Comparison of ENCODE assay signal across 16 cellular contexts in the genomic region with DNA sequence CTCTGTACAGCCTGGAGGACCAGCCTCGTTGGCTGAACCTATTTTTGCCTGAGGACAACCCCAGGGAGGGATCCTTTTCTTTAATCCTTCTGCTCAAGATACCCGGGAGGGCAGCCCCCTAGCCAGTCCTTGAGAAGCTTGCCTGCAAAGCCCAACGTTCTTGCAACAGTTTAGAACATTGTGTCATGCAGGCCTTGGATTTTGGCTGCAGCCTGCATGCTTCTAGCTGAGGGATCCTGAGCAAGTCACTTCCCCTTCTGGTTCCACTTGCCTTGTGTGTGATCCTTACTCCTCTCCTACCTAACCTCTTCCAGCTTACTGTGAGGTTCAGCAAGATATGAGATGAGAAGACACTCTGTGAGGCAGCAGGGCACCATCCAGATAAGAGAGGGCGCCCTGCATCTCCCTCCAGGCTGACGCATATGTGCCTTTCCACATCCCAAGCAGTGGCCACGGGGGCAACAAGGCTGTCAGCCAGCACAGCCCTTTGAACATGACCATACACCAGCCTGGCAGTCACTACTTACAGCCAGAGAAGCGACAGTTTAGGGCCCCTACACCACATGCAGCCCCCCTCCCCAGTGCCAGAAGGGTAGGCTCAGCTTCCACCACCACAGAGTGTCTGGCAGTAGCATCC.
DNase-seq lines count a peak whose midpoint lies in the region; ATAC-seq and TF ChIP-seq lines count a peak whose summit lies in the region.
"Had no signal": no experiment of that assay in that cellular context is flagged by ENCODE, and none has a peak within 500 bp of the region (broad histone marks: within the 10 kb centered on the region; RNA-seq: fewer than 3 reads in every experiment).

No MANE protein-coding gene starts in this region.

- in situ Hi-C loops in GM23248 (cut with MboI), result no loop called here
- in situ Hi-C loops in gastrocnemius medialis (cut with MboI; ENCODE audit: low sequenced_read_pairs in 4 of 4), result loop anchor here in 3 of 4 donors (25.0 kb wide), 1 partner anchor 248 kb away; no protein-coding TSS in a partner anchor

- H3K4me1 ChIP-seq in GM23248 (ENCODE audit: insufficient read depth), result no peaks in the 10 kb centered on the region
- peaks cover 3 to 15% of the 10 kb centered on the region in 2 donors for H3K4me1 ChIP-seq in gastrocnemius medialis

- H3K9me3 ChIP-seq in GM23248 (ENCODE audit: low read depth) (no peaks in the 10 kb centered on the region), gastrocnemius medialis (no peaks in the 10 kb centered on the region)
- H3K9me3 ChIP-seq: pancreas, SK-N-SH had no signal

- H3K4me3 ChIP-seq in GM23248 (no peak overlapping the region), NB4 (ENCODE audit: low read depth, low read length) (no peak overlapping the region), gastrocnemius medialis (no peak overlapping the region)
- H3K4me3 ChIP-seq: coronary artery, pancreas had no signal

- no peaks in the 10 kb centered on the region for H4K20me1 ChIP-seq in GM23248 (ENCODE audit: insufficient read depth)

- peak overlapping the region in 3 of 5 experiments; percentile 53 to 90 (median 85) for H3K27ac Mint-ChIP-seq in brain
- H3K27ac Mint-ChIP-seq: activated B cell treated with CpG ODN at 0.5 μM for 24 hours, IgD-negative memory B cell had no signal

- peaks cover 48% of the 10 kb centered on the region for H3K4me1 Mint-ChIP-seq in brain
- H3K4me1 Mint-ChIP-seq: activated B cell treated with CpG ODN at 0.5 μM for 24 hours had no signal

- no peak overlapping the region for H3K4me3 Mint-ChIP-seq in brain
- H3K4me3 Mint-ChIP-seq: activated B cell treated with CpG ODN at 0.5 μM for 24 hours, IgD-negative memory B cell had no signal

- peaks cover 36% of the 10 kb centered on the region for H3K27me3 ChIP-seq in GM23248 (replicated peaks; ENCODE audit: insufficient read depth)
- H3K27me3 ChIP-seq in gastrocnemius medialis, result no peaks in the 10 kb centered on the region
- H3K27me3 ChIP-seq: pancreas had no signal

- no peak for TF ChIP-seq POLR2A in NB4 (IDR thresholded peaks at IDR 0.05; ENCODE audit: extremely low read depth, insufficient read length)
- TF ChIP-seq POLR2A in gastrocnemius medialis (IDR thresholded peaks at IDR 0.05), result no peak

- WGBS in GM23248 (ENCODE audit: low coverage in 1 of 2, low lambda C conversion rate in 2 of 2, missing lambda C conversion rate in 2 of 2), 2 experiments, result 48 to 49% methylated on average over 7 of the region's 7 CpGs

- peaks cover 12% of the 10 kb centered on the region for H3K36me3 Mint-ChIP-seq in brain
- H3K36me3 Mint-ChIP-seq: IgD-negative memory B cell had no signal

- no peak overlapping the region for H3K27ac ChIP-seq in GM23248
- peak overlapping the region; percentile 24 to 67 (median 40) for H3K27ac ChIP-seq in gastrocnemius medialis
- H3K27ac ChIP-seq: epithelial cell of prostate had no signal

- no peak overlapping the region for H2AFZ ChIP-seq in GM23248

- H3F3A ChIP-seq in GM23248 (ENCODE audit: insufficient read depth), result no peaks in the 10 kb centered on the region

- TF ChIP-seq CTCF in NB4 (IDR thresholded peaks at IDR 0.05; ENCODE audit: low read depth, low read length) (no peak), brain (conservative IDR thresholded peaks at IDR 0.05) (no peak), gastrocnemius medialis (IDR thresholded peaks at IDR 0.05 in 4 of 5, conservative IDR thresholded peaks at IDR 0.05 in 1 of 5) (no peak)

- peak overlapping the region; percentile 56 for H3K4me2 ChIP-seq in GM23248 (ENCODE audit: unreplicated experiment)
- H3K4me2 ChIP-seq: SK-N-SH had no signal

- intact Hi-C loops in gastrocnemius medialis (cut with DNase I; ENCODE audit: low total_unique reads), result no loop called here

- no peak for DNase-seq in GM23248
- peak; percentile 53 for DNase-seq in NB4 (ENCODE audit: low read depth)
- DNase-seq in gastrocnemius medialis, result no peak
- no peak for DNase-seq in DMS 273 (lab: John Stamatoyannopoulos, UW; ENCODE audit: unreplicated experiment)
- DNase-seq: activated B cell treated with CpG ODN at 0.5 μM for 24 hours; activated naive CD4-positive, alpha-beta T cell; PC-3; SK-N-SH; stimulated activated naive CD4-positive, alpha-beta T cell treated with Interleukin-2 at 50 U/mL for 16 hours had no signal

- H3K36me3 ChIP-seq in GM23248 (ENCODE audit: low read depth), result no peaks in the 10 kb centered on the region
- H3K36me3 ChIP-seq in gastrocnemius medialis, result no peaks in the 10 kb centered on the region

- H3K79me2 ChIP-seq in GM23248 (ENCODE audit: insufficient read depth), result no peaks in the 10 kb centered on the region

- H3K9me3 Mint-ChIP-seq in brain, result no peaks in the 10 kb centered on the region
- H3K9me3 Mint-ChIP-seq: activated B cell treated with CpG ODN at 0.5 μM for 24 hours, IgD-negative memory B cell had no signal

- ATAC-seq in gastrocnemius medialis (no peak), HG03196 (IDR thresholded peaks at IDR 0.05; ENCODE audit: unreplicated experiment) (no peak), HG02588 (IDR thresholded peaks at IDR 0.05; ENCODE audit: unreplicated experiment) (no peak)
- ATAC-seq: PC-3 had no signal

- no peak overlapping the region for H3K9ac ChIP-seq in GM23248
- H3K9ac ChIP-seq: SK-N-SH had no signal

- H3K9me2 ChIP-seq in GM23248 (ENCODE audit: insufficient read depth), result no peaks in the 10 kb centered on the region
- H3K9me2 ChIP-seq: SK-N-SH had no signal

- no peaks in the 10 kb centered on the region for H3K27me3 Mint-ChIP-seq in brain
- H3K27me3 Mint-ChIP-seq: activated B cell treated with CpG ODN at 0.5 μM for 24 hours had no signal
